ENCODE assay signal across 8 cellular contexts in genomic region chr1:7705048-7705907, GRCh38.
DNase-seq lines count a peak whose midpoint lies in the region; ATAC-seq and TF ChIP-seq lines count a peak whose summit lies in the region.

No MANE protein-coding gene starts in this region.

- DNase-seq in LNCaP clone FGC (ENCODE audit: low read depth): no peak
- DNase-seq in glutamatergic neuron: peak; percentile 59
- no peak for DNase-seq in trophoblast cell

- no peak overlapping the region for H3K9ac ChIP-seq in trophoblast cell (ENCODE audit: low read length)

- no peak overlapping the region for H3K4ac ChIP-seq in trophoblast cell (ENCODE audit: low read depth, low read length)

- WGBS in trophoblast cell (ENCODE audit: extremely low coverage, insufficient coverage, insufficient read length): no CpG with 5 or more reads among the region's 106 CpGs

- no peak overlapping the region for H2AFZ ChIP-seq in trophoblast cell (ENCODE audit: insufficient read depth, low read length, poor library complexity)

- no peak overlapping the region for H4K91ac ChIP-seq in trophoblast cell (ENCODE audit: low read depth, low read length)

- H3K14ac ChIP-seq in trophoblast cell (ENCODE audit: low read length): peak overlapping the region; percentile 42

- no peak overlapping the region for H4K8ac ChIP-seq in trophoblast cell (ENCODE audit: low read depth, low read length)

- H3K4me1 Mint-ChIP-seq in activated T-helper 17 cell treated with anti-CD3 and anti-CD28 coated beads, Interleukin-2, amount 50 U/mL, for 72 hours: peaks cover 3% of the 10 kb centered on the region
- H3K4me1 Mint-ChIP-seq in glutamatergic neuron (ENCODE audit: low read depth, unreplicated experiment): peaks cover 10% of the 10 kb centered on the region

- no peak overlapping the region for H3K18ac ChIP-seq in trophoblast cell (ENCODE audit: low read length)

- TF ChIP-seq POLR2A in GM18505 (IDR thresholded peaks at IDR 0.05; ENCODE audit: borderline replicate concordance, extremely low read depth, insufficient read depth, insufficient read length): no peak

- no peak overlapping the region for H2BK12ac ChIP-seq in trophoblast cell (ENCODE audit: low read length)

- no peaks in the 10 kb centered on the region for H3K79me2 ChIP-seq in trophoblast cell (ENCODE audit: control insufficient read depth, insufficient read depth, low read length, poor library complexity)

- TF ChIP-seq CTCF in LNCaP clone FGC (IDR thresholded peaks at IDR 0.05; ENCODE audit: control insufficient read depth, extremely low read depth, insufficient read depth) (no peak), glutamatergic neuron (IDR thresholded peaks at IDR 0.05; ENCODE audit: partially characterized antibody, unreplicated experiment) (no peak)

- no peak for ATAC-seq in activated T-helper 17 cell treated with anti-CD3 and anti-CD28 coated beads, Interleukin-2, amount 50 U/mL, for 72 hours (replicated peaks)
- no peak for ATAC-seq in HG03432 (IDR thresholded peaks at IDR 0.05; ENCODE audit: unreplicated experiment)
- ATAC-seq in HG03095 (IDR thresholded peaks at IDR 0.05; ENCODE audit: unreplicated experiment): no peak
- no peak for ATAC-seq in GM18505 (IDR thresholded peaks at IDR 0.05; ENCODE audit: unreplicated experiment)
- ATAC-seq in HG02981 (IDR thresholded peaks at IDR 0.05; ENCODE audit: unreplicated experiment): no peak

- no peaks in the 10 kb centered on the region for H3K36me3 ChIP-seq in trophoblast cell (ENCODE audit: control insufficient read depth in 1 of 2, insufficient read depth in 2 of 2, low read length in 2 of 2)

- H3K4me3 ChIP-seq in LNCaP clone FGC (ENCODE audit: low read depth, low read length) (peak overlapping the region; percentile 57), trophoblast cell (ENCODE audit: low read depth, low read length) (peak overlapping the region; percentile 80)

- no peak overlapping the region for H2AK5ac ChIP-seq in trophoblast cell (ENCODE audit: low read length)

- H2BK120ac ChIP-seq in trophoblast cell (ENCODE audit: insufficient read depth, low read length, poor library complexity): no peak overlapping the region

- H3K4me2 ChIP-seq in trophoblast cell (ENCODE audit: low read length): peak overlapping the region; percentile 87

- H3K9me3 ChIP-seq in trophoblast cell (ENCODE audit: insufficient read depth, low read depth, low read length): peaks cover 3% of the 10 kb centered on the region

- H4K12ac ChIP-seq in trophoblast cell (ENCODE audit: low read depth, low read length): peak overlapping the region; percentile 57

- no peak overlapping the region for H2BK5ac ChIP-seq in trophoblast cell (ENCODE audit: low read depth, low read length, poor library complexity)

- H3K23ac ChIP-seq in trophoblast cell (ENCODE audit: low read length): no peak overlapping the region

- H3K79me1 ChIP-seq in trophoblast cell (ENCODE audit: low read length): peaks cover 4% of the 10 kb centered on the region

- no peaks in the 10 kb centered on the region for H3K36me3 Mint-ChIP-seq in activated T-helper 17 cell treated with anti-CD3 and anti-CD28 coated beads, Interleukin-2, amount 50 U/mL, for 72 hours (ENCODE audit: low read depth)
- H3K36me3 Mint-ChIP-seq in glutamatergic neuron (ENCODE audit: unreplicated experiment): no peaks in the 10 kb centered on the region

- peaks cover 10% of the 10 kb centered on the region for H3K27me3 Mint-ChIP-seq in activated T-helper 17 cell treated with anti-CD3 and anti-CD28 coated beads, Interleukin-2, amount 50 U/mL, for 72 hours
- peaks cover 18% of the 10 kb centered on the region for H3K27me3 Mint-ChIP-seq in glutamatergic neuron (ENCODE audit: unreplicated experiment)

- H3K4me3 Mint-ChIP-seq in activated T-helper 17 cell treated with anti-CD3 and anti-CD28 coated beads, Interleukin-2, amount 50 U/mL, for 72 hours: peak overlapping the region; percentile 69
- peak overlapping the region; percentile 88 for H3K4me3 Mint-ChIP-seq in glutamatergic neuron (ENCODE audit: unreplicated experiment)

- H3K27ac Mint-ChIP-seq in activated T-helper 17 cell treated with anti-CD3 and anti-CD28 coated beads, Interleukin-2, amount 50 U/mL, for 72 hours: peak overlapping the region; percentile 54
- H3K27ac Mint-ChIP-seq in glutamatergic neuron (ENCODE audit: unreplicated experiment): peak overlapping the region; percentile 64

- H3K27ac ChIP-seq in trophoblast cell (ENCODE audit: low read depth, low read length): no peak overlapping the region

- H3K9me3 Mint-ChIP-seq in activated T-helper 17 cell treated with anti-CD3 and anti-CD28 coated beads, Interleukin-2, amount 50 U/mL, for 72 hours: no peaks in the 10 kb centered on the region
- H3K9me3 Mint-ChIP-seq in glutamatergic neuron (ENCODE audit: unreplicated experiment): peaks cover 17% of the 10 kb centered on the region

- H3K27me3 ChIP-seq in trophoblast cell (ENCODE audit: insufficient read depth, low read length): peaks cover 22% of the 10 kb centered on the region

- peaks cover 3 to 4% of the 10 kb centered on the region in 2 experiments for H3K4me1 ChIP-seq in trophoblast cell (ENCODE audit: control insufficient read depth in 1 of 2, insufficient read depth in 2 of 2, low read length in 2 of 2)
